ENCODE assay signal across 8 cellular contexts in genomic region chr17:65101371-65101770, GRCh38. TPM values are rescaled to one million over a fixed set of nuclear protein-coding genes. Genes with fewer than 3 reads are reported as not detected.
DNase-seq lines count a peak whose midpoint lies in the region; TF ChIP-seq lines count a peak whose summit lies in the region.

No MANE protein-coding gene starts in this region.

- H3K27ac ChIP-seq in VCaP (peak overlapping the region; percentile 56; the same call in 1 of the 2 replicates), iPS-18a (ENCODE audit: low read length) (no peak overlapping the region)

- H3K4me3 ChIP-seq in HFF-Myc (replicated peaks; ENCODE audit: low read depth, low read length): peak overlapping the region; percentile 35
- H3K4me3 ChIP-seq in iPS-18a (ENCODE audit: low read length): peak overlapping the region; percentile 50

- H3K9ac ChIP-seq in iPS-18a (ENCODE audit: low read length): no peak overlapping the region

- TF ChIP-seq CTCF in HFF-Myc (IDR thresholded peaks at IDR 0.05; ENCODE audit: low read depth, low read length, missing control alignments) (no peak), VCaP (conservative IDR thresholded peaks at IDR 0.05) (no peak)

- no peak overlapping the region for H3K27ac Mint-ChIP-seq in stimulated activated naive CD8-positive, alpha-beta T cell treated with anti-CD3 and anti-CD28 coated beads, Interleukin-15, Interleukin-2, amounts not matched to agents 100 ng/mL and 50 ng/mL, for 24 hours

- no peaks in the 10 kb centered on the region for H3K4me1 ChIP-seq in iPS-18a (ENCODE audit: control insufficient read depth, low read depth, low read length)

- no peaks in the 10 kb centered on the region for H3K9me3 Mint-ChIP-seq in stimulated activated naive CD8-positive, alpha-beta T cell treated with anti-CD3 and anti-CD28 coated beads, Interleukin-15, Interleukin-2, amounts not matched to agents 100 ng/mL and 50 ng/mL, for 24 hours

- H3K4me1 Mint-ChIP-seq in stimulated activated naive CD8-positive, alpha-beta T cell treated with anti-CD3 and anti-CD28 coated beads, Interleukin-15, Interleukin-2, amounts not matched to agents 100 ng/mL and 50 ng/mL, for 24 hours (ENCODE audit: low read depth): peaks cover 22% of the 10 kb centered on the region

- H3K36me3 Mint-ChIP-seq in stimulated activated naive CD8-positive, alpha-beta T cell treated with anti-CD3 and anti-CD28 coated beads, Interleukin-15, Interleukin-2, amounts not matched to agents 100 ng/mL and 50 ng/mL, for 24 hours (ENCODE audit: low read depth): no peaks in the 10 kb centered on the region

- peak overlapping the region; percentile 72 for H3K4me3 Mint-ChIP-seq in stimulated activated naive CD8-positive, alpha-beta T cell treated with anti-CD3 and anti-CD28 coated beads, Interleukin-15, Interleukin-2, amounts not matched to agents 100 ng/mL and 50 ng/mL, for 24 hours

- no peaks in the 10 kb centered on the region for H3K9me3 ChIP-seq in iPS-18a (ENCODE audit: control insufficient read depth, low read depth, low read length)

- no peaks in the 10 kb centered on the region for H3K27me3 ChIP-seq in iPS-18a (ENCODE audit: control insufficient read depth, insufficient read depth, low read length)

- no peaks in the 10 kb centered on the region for H3K36me3 ChIP-seq in iPS-18a (ENCODE audit: control insufficient read depth, low read depth, low read length)

- H3K27me3 Mint-ChIP-seq in stimulated activated naive CD8-positive, alpha-beta T cell treated with anti-CD3 and anti-CD28 coated beads, Interleukin-15, Interleukin-2, amounts not matched to agents 100 ng/mL and 50 ng/mL, for 24 hours: peaks cover 4% of the 10 kb centered on the region

- DNase-seq in HFF-Myc (ENCODE audit: extremely low read depth, low read depth): no peak
- DNase-seq in NCI-H146 (lab: John Stamatoyannopoulos, UW): no peak
- DNase-seq in cerebellum (ENCODE audit: low spot score): no peak
- DNase-seq in germinal center (ENCODE audit: low spot score): no peak
- DNase-seq in LoVo (ENCODE audit: low spot score): no peak

RNA-seq across cellular contexts. Expression of gene RGS9, which starts 35.8 kb away (rescaled TPM):
- 17.7 TPM for total RNA-seq in cerebellum

RNA-seq across cellular contexts. Expression of gene GNA13, which starts 44.8 kb away (rescaled TPM):
- 80.9 TPM for total RNA-seq in cerebellum
